3 cellular contexts compared by ENCODE assay signal in the genomic region with DNA sequence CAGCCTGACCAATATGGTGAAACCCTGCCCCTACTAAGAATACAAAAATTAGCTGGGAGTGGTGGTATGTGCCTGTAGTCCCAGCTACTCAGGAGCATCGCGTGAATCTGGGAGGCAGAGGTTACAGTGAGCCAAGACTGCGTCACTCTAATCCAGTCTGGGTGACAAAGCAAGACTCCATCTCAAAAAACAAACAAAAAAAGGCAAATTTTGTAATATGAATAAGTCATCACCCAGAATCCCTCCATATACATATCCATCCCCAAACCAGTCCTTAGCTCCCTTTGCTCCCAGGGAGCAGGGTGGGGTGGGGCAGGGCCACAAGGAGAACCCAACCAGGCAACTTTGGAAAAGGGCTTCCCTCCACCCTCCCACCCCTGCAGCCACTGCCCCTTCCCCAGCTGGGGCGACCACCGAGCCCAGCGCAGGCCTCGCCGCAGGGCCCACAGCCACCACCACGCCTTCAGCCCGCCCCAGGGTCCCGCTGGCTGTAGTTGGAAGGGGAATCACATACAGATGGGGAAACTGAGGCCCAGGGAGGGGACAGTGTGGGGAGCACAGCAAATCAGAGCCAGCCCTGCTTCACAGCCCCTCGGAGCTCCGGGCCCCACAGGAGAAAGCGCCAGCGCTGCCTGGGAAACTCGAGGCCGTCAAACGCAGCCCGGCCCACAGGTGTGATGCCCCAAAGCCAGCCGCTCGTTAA.
TF ChIP-seq lines count a peak whose summit lies in the region.

No MANE protein-coding gene starts in this region.

TF ChIP-seq in A549, 52 proteins besides CTCF, POLR2A, EP300 and RAD21:
- TF ChIP-seq, protein P1, sequence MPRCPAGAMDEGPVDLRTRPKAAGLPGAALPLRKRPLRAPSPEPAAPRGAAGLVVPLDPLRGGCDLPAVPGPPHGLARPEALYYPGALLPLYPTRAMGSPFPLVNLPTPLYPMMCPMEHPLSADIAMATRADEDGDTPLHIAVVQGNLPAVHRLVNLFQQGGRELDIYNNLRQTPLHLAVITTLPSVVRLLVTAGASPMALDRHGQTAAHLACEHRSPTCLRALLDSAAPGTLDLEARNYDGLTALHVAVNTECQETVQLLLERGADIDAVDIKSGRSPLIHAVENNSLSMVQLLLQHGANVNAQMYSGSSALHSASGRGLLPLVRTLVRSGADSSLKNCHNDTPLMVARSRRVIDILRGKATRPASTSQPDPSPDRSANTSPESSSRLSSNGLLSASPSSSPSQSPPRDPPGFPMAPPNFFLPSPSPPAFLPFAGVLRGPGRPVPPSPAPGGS (IDR thresholded peaks at IDR 0.05) = no peak
- TF ChIP-seq, protein P2, sequence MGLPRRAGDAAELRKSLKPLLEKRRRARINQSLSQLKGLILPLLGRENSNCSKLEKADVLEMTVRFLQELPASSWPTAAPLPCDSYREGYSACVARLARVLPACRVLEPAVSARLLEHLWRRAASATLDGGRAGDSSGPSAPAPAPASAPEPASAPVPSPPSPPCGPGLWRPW (IDR thresholded peaks at IDR 0.05) = no peak
- TF ChIP-seq HOXB5 (CRISPR knock-in tag; IDR thresholded peaks at IDR 0.05) (no peak), ZNF302 (CRISPR knock-in tag; IDR thresholded peaks at IDR 0.05) (no peak), EHMT2 (IDR thresholded peaks at IDR 0.05; ENCODE audit: low read depth) (no peak), EHF (CRISPR knock-in tag; IDR thresholded peaks at IDR 0.05) (no peak), CEBPB (IDR thresholded peaks at IDR 0.05) (no peak), RCOR1 (IDR thresholded peaks at IDR 0.05; ENCODE audit: low read depth, low read length) (no peak), MAFK (IDR thresholded peaks at IDR 0.05; ENCODE audit: partially characterized antibody) (no peak), SREBF2 (IDR thresholded peaks at IDR 0.05) (no peak)
- TF ChIP-seq, protein P3, sequence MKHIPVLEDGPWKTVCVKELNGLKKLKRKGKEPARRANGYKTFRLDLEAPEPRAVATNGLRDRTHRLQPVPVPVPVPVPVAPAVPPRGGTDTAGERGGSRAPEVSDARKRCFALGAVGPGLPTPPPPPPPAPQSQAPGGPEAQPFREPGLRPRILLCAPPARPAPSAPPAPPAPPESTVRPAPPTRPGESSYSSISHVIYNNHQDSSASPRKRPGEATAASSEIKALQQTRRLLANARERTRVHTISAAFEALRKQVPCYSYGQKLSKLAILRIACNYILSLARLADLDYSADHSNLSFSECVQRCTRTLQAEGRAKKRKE (CRISPR knock-in tag; IDR thresholded peaks at IDR 0.05; ENCODE audit: low read depth) = no peak
- TF ChIP-seq, protein P4, sequence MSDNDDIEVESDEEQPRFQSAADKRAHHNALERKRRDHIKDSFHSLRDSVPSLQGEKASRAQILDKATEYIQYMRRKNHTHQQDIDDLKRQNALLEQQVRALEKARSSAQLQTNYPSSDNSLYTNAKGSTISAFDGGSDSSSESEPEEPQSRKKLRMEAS (IDR thresholded peaks at IDR 0.05) = no peak
- TF ChIP-seq, protein P5, sequence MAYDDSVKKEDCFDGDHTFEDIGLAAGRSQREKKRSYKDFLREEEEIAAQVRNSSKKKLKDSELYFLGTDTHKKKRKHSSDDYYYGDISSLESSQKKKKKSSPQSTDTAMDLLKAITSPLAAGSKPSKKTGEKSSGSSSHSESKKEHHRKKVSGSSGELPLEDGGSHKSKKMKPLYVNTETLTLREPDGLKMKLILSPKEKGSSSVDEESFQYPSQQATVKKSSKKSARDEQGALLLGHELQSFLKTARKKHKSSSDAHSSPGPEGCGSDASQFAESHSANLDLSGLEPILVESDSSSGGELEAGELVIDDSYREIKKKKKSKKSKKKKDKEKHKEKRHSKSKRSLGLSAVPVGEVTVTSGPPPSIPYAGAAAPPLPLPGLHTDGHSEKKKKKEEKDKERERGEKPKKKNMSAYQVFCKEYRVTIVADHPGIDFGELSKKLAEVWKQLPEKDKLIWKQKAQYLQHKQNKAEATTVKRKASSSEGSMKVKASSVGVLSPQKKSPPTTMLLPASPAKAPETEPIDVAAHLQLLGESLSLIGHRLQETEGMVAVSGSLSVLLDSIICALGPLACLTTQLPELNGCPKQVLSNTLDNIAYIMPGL (CRISPR knock-in tag; IDR thresholded peaks at IDR 0.05; ENCODE audit: borderline replicate concordance) = no peak

TF ChIP-seq in GM12891, 5 proteins besides CTCF, POLR2A, EP300 and RAD21:
- TF ChIP-seq PAX5 (IDR thresholded peaks at IDR 0.05; ENCODE audit: insufficient read depth, low read length, severe bottlenecking) = no peak
- no peak for TF ChIP-seq POU2F2 (IDR thresholded peaks at IDR 0.05; ENCODE audit: low read depth, low read length)
- no peak for TF ChIP-seq SPI1 (IDR thresholded peaks at IDR 0.05; ENCODE audit: low read depth, low read length)
- no peak for TF ChIP-seq POLR2AphosphoS5 (IDR thresholded peaks at IDR 0.05; ENCODE audit: low read depth, low read length)
- TF ChIP-seq TAF1 (IDR thresholded peaks at IDR 0.05; ENCODE audit: low read depth, low read length) = no peak

TF ChIP-seq in GM12878, 131 proteins besides CTCF, POLR2A, EP300 and RAD21:
- TF ChIP-seq POLR2AphosphoS5 (IDR thresholded peaks at IDR 0.05; ENCODE audit: low read length) (no peak), ATF7 (IDR thresholded peaks at IDR 0.05; ENCODE audit: low read depth) (no peak), BMI1 (IDR thresholded peaks at IDR 0.05; ENCODE audit: borderline replicate concordance) (no peak), CHD1 (IDR thresholded peaks at IDR 0.05; ENCODE audit: low read depth, low read length) (no peak), JUNB (IDR thresholded peaks at IDR 0.05) (no peak), ZBED1 (IDR thresholded peaks at IDR 0.05; ENCODE audit: borderline replicate concordance) (no peak), EED (IDR thresholded peaks at IDR 0.05; ENCODE audit: low read depth) (no peak), CBX3 (IDR thresholded peaks at IDR 0.05; ENCODE audit: borderline replicate concordance, low read depth) (no peak), HDAC2 (IDR thresholded peaks at IDR 0.05) (no peak), GABPA (IDR thresholded peaks at IDR 0.05; ENCODE audit: low read depth) (no peak), NR2C1 (IDR thresholded peaks at IDR 0.05) (no peak), SMAD1 (IDR thresholded peaks at IDR 0.05; ENCODE audit: low read depth, partially characterized antibody) (no peak), IKZF2 (IDR thresholded peaks at IDR 0.05) (no peak)
- TF ChIP-seq, protein P6, sequence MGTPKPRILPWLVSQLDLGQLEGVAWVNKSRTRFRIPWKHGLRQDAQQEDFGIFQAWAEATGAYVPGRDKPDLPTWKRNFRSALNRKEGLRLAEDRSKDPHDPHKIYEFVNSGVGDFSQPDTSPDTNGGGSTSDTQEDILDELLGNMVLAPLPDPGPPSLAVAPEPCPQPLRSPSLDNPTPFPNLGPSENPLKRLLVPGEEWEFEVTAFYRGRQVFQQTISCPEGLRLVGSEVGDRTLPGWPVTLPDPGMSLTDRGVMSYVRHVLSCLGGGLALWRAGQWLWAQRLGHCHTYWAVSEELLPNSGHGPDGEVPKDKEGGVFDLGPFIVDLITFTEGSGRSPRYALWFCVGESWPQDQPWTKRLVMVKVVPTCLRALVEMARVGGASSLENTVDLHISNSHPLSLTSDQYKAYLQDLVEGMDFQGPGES (IDR thresholded peaks at IDR 0.05) = no peak
- TF ChIP-seq, protein P7, sequence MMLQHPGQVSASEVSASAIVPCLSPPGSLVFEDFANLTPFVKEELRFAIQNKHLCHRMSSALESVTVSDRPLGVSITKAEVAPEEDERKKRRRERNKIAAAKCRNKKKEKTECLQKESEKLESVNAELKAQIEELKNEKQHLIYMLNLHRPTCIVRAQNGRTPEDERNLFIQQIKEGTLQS (IDR thresholded peaks at IDR 0.05; ENCODE audit: borderline replicate concordance, extremely low read depth, low read depth, low read length) = no peak
- TF ChIP-seq, protein P8, sequence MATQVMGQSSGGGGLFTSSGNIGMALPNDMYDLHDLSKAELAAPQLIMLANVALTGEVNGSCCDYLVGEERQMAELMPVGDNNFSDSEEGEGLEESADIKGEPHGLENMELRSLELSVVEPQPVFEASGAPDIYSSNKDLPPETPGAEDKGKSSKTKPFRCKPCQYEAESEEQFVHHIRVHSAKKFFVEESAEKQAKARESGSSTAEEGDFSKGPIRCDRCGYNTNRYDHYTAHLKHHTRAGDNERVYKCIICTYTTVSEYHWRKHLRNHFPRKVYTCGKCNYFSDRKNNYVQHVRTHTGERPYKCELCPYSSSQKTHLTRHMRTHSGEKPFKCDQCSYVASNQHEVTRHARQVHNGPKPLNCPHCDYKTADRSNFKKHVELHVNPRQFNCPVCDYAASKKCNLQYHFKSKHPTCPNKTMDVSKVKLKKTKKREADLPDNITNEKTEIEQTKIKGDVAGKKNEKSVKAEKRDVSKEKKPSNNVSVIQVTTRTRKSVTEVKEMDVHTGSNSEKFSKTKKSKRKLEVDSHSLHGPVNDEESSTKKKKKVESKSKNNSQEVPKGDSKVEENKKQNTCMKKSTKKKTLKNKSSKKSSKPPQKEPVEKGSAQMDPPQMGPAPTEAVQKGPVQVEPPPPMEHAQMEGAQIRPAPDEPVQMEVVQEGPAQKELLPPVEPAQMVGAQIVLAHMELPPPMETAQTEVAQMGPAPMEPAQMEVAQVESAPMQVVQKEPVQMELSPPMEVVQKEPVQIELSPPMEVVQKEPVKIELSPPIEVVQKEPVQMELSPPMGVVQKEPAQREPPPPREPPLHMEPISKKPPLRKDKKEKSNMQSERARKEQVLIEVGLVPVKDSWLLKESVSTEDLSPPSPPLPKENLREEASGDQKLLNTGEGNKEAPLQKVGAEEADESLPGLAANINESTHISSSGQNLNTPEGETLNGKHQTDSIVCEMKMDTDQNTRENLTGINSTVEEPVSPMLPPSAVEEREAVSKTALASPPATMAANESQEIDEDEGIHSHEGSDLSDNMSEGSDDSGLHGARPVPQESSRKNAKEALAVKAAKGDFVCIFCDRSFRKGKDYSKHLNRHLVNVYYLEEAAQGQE (IDR thresholded peaks at IDR 0.05; ENCODE audit: low read depth, low read length) = no peak
- TF ChIP-seq, protein P9, sequence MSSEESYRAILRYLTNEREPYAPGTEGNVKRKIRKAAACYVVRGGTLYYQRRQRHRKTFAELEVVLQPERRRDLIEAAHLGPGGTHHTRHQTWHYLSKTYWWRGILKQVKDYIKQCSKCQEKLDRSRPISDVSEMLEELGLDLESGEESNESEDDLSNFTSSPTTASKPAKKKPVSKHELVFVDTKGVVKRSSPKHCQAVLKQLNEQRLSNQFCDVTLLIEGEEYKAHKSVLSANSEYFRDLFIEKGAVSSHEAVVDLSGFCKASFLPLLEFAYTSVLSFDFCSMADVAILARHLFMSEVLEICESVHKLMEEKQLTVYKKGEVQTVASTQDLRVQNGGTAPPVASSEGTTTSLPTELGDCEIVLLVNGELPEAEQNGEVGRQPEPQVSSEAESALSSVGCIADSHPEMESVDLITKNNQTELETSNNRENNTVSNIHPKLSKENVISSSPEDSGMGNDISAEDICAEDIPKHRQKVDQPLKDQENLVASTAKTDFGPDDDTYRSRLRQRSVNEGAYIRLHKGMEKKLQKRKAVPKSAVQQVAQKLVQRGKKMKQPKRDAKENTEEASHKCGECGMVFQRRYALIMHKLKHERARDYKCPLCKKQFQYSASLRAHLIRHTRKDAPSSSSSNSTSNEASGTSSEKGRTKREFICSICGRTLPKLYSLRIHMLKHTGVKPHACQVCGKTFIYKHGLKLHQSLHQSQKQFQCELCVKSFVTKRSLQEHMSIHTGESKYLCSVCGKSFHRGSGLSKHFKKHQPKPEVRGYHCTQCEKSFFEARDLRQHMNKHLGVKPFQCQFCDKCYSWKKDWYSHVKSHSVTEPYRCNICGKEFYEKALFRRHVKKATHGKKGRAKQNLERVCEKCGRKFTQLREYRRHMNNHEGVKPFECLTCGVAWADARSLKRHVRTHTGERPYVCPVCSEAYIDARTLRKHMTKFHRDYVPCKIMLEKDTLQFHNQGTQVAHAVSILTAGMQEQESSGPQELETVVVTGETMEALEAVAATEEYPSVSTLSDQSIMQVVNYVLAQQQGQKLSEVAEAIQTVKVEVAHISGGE (CRISPR knock-in tag; IDR thresholded peaks at IDR 0.05) = no peak
- TF ChIP-seq, protein P10, sequence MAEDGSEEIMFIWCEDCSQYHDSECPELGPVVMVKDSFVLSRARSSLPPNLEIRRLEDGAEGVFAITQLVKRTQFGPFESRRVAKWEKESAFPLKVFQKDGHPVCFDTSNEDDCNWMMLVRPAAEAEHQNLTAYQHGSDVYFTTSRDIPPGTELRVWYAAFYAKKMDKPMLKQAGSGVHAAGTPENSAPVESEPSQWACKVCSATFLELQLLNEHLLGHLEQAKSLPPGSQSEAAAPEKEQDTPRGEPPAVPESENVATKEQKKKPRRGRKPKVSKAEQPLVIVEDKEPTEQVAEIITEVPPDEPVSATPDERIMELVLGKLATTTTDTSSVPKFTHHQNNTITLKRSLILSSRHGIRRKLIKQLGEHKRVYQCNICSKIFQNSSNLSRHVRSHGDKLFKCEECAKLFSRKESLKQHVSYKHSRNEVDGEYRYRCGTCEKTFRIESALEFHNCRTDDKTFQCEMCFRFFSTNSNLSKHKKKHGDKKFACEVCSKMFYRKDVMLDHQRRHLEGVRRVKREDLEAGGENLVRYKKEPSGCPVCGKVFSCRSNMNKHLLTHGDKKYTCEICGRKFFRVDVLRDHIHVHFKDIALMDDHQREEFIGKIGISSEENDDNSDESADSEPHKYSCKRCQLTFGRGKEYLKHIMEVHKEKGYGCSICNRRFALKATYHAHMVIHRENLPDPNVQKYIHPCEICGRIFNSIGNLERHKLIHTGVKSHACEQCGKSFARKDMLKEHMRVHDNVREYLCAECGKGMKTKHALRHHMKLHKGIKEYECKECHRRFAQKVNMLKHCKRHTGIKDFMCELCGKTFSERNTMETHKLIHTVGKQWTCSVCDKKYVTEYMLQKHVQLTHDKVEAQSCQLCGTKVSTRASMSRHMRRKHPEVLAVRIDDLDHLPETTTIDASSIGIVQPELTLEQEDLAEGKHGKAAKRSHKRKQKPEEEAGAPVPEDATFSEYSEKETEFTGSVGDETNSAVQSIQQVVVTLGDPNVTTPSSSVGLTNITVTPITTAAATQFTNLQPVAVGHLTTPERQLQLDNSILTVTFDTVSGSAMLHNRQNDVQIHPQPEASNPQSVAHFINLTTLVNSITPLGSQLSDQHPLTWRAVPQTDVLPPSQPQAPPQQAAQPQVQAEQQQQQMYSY (CRISPR knock-in tag; IDR thresholded peaks at IDR 0.05) = no peak
TF ChIP-seq in GM12878: peak in this region for 0.
